Comparison of ENCODE assay signal across 1 cellular context in the genomic region with DNA sequence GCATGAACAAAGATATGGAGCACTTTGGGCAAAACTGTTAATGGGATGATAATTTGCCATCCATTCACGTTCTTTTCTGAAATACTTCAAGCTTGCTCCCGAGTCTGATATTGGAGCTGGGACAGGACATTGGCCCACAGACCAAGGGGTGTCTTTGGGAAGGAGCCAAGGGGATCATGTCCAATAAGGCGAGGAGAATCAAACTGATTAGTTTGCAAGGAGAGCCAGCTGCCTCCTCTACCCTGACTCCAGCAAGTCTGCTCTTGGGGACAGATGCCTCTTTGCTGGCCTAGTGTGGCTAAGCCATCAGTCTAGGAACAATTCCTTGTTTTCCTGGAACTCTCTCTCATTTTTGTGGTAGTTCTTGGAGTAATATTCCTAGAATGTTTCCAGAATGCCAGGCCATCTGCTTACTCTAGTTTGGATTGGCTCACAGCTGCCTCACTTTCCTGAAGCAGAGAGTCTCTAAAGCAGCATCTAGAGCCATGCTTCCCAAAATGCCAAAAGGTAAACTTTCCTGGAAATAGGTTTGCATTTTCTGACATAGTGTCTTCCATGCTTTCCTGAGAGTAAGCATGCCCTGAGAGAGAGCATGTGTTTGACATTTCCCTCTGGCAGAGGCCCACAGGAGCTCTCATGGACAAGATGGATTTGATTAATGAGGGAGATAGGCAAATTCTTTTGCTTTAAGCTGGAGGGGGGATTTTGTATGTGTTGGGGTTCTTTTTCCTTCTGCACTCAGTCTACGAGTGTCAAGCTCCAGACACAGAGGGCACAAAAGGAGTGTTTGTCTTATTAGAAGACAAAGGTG.
TF ChIP-seq lines count a peak whose summit lies in the region.

No MANE protein-coding gene starts in this region.

TF ChIP-seq in SK-N-SH treated with all-trans-retinoic acid at 6 μM for 48 hours, 23 proteins besides CTCF, POLR2A, EP300 and RAD21 (continued from another document):
- TF ChIP-seq, protein P1, sequence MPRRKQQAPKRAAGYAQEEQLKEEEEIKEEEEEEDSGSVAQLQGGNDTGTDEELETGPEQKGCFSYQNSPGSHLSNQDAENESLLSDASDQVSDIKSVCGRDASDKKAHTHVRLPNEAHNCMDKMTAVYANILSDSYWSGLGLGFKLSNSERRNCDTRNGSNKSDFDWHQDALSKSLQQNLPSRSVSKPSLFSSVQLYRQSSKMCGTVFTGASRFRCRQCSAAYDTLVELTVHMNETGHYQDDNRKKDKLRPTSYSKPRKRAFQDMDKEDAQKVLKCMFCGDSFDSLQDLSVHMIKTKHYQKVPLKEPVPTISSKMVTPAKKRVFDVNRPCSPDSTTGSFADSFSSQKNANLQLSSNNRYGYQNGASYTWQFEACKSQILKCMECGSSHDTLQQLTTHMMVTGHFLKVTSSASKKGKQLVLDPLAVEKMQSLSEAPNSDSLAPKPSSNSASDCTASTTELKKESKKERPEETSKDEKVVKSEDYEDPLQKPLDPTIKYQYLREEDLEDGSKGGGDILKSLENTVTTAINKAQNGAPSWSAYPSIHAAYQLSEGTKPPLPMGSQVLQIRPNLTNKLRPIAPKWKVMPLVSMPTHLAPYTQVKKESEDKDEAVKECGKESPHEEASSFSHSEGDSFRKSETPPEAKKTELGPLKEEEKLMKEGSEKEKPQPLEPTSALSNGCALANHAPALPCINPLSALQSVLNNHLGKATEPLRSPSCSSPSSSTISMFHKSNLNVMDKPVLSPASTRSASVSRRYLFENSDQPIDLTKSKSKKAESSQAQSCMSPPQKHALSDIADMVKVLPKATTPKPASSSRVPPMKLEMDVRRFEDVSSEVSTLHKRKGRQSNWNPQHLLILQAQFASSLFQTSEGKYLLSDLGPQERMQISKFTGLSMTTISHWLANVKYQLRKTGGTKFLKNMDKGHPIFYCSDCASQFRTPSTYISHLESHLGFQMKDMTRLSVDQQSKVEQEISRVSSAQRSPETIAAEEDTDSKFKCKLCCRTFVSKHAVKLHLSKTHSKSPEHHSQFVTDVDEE (CRISPR knock-in tag; IDR thresholded peaks at IDR 0.05) = no peak
- TF ChIP-seq, protein P2, sequence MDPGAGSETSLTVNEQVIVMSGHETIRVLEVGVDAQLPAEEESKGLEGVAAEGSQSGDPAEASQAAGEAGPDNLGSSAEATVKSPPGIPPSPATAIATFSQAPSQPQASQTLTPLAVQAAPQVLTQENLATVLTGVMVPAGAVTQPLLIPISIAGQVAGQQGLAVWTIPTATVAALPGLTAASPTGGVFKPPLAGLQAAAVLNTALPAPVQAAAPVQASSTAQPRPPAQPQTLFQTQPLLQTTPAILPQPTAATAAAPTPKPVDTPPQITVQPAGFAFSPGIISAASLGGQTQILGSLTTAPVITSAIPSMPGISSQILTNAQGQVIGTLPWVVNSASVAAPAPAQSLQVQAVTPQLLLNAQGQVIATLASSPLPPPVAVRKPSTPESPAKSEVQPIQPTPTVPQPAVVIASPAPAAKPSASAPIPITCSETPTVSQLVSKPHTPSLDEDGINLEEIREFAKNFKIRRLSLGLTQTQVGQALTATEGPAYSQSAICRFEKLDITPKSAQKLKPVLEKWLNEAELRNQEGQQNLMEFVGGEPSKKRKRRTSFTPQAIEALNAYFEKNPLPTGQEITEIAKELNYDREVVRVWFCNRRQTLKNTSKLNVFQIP (CRISPR knock-in tag; IDR thresholded peaks at IDR 0.05; ENCODE audit: borderline replicate concordance, low read depth) = no peak
- TF ChIP-seq ZC3H10 (CRISPR knock-in tag; IDR thresholded peaks at IDR 0.05) (no peak), CSDC2 (CRISPR knock-in tag; IDR thresholded peaks at IDR 0.05) (no peak), ISL1 (CRISPR knock-in tag; IDR thresholded peaks at IDR 0.05) (no peak), PPARA (CRISPR knock-in tag; IDR thresholded peaks at IDR 0.05; ENCODE audit: borderline replicate concordance) (no peak)
- TF ChIP-seq, protein P3, sequence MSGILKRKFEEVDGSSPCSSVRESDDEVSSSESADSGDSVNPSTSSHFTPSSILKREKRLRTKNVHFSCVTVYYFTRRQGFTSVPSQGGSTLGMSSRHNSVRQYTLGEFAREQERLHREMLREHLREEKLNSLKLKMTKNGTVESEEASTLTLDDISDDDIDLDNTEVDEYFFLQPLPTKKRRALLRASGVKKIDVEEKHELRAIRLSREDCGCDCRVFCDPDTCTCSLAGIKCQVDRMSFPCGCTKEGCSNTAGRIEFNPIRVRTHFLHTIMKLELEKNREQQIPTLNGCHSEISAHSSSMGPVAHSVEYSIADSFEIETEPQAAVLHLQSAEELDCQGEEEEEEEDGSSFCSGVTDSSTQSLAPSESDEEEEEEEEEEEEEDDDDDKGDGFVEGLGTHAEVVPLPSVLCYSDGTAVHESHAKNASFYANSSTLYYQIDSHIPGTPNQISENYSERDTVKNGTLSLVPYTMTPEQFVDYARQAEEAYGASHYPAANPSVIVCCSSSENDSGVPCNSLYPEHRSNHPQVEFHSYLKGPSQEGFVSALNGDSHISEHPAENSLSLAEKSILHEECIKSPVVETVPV (CRISPR knock-in tag; IDR thresholded peaks at IDR 0.05) = no peak
